8 cellular contexts compared by ENCODE assay signal in the genomic region with DNA sequence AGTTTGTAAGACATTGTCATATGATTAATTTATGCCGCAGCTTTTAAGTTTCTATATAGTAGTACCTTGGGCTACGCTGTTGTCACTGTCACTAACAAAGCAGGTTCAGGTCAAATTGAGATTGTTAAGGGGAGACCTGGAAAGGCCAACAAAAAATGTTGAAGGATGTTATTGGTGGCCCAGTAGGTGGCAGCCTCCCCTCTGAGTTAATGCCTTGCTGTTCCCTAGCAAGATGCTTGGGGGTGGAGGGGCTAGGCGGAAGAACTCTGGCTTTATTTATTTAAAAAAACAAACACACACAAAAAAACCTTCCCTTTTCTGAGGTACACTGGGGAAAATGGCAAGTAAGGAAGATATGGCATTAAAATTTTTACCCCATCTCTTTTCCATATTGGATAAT.
DNase-seq lines count a peak whose midpoint lies in the region; ATAC-seq and TF ChIP-seq lines count a peak whose summit lies in the region.

No MANE protein-coding gene starts in this region.

- no peak overlapping the region for H3K27ac Mint-ChIP-seq in activated CD4-positive, alpha-beta T cell treated with anti-CD3 and anti-CD28 coated beads for 36 hours
- no peak overlapping the region for H3K27ac Mint-ChIP-seq in activated CD4-positive, alpha-beta T cell treated with anti-CD3 and anti-CD28 coated beads, Interleukin-2, amount 10 ng/mL, durations not matched to agents 24 days and 14 days

- peaks cover 12% of the 10 kb centered on the region for H3K27me3 Mint-ChIP-seq in activated CD4-positive, alpha-beta T cell treated with anti-CD3 and anti-CD28 coated beads for 36 hours
- peaks cover 24% of the 10 kb centered on the region for H3K27me3 Mint-ChIP-seq in activated CD4-positive, alpha-beta T cell treated with anti-CD3 and anti-CD28 coated beads, Interleukin-2, amount 10 ng/mL, durations not matched to agents 24 days and 14 days

- no peak overlapping the region for H3K27ac ChIP-seq in spleen

- H3K9me3 ChIP-seq in spleen = no peaks in the 10 kb centered on the region

- 62 to 72% (median 66%) methylated on average over 3 of the region's 3 CpGs for WGBS in spleen, 5 donors

- H3K4me3 Mint-ChIP-seq in activated CD4-positive, alpha-beta T cell treated with anti-CD3 and anti-CD28 coated beads for 36 hours = no peak overlapping the region
- H3K4me3 Mint-ChIP-seq in activated CD4-positive, alpha-beta T cell treated with anti-CD3 and anti-CD28 coated beads, Interleukin-2, amount 10 ng/mL, durations not matched to agents 24 days and 14 days = no peak overlapping the region

- ATAC-seq in activated CD4-positive, alpha-beta T cell treated with anti-CD3 and anti-CD28 coated beads for 36 hours = no peak
- ATAC-seq in GM18907 (IDR thresholded peaks at IDR 0.05; ENCODE audit: unreplicated experiment) (no peak), GM21360 (IDR thresholded peaks at IDR 0.05; ENCODE audit: unreplicated experiment) (no peak)

- no peaks in the 10 kb centered on the region for H3K9me3 Mint-ChIP-seq in activated CD4-positive, alpha-beta T cell treated with anti-CD3 and anti-CD28 coated beads for 36 hours (ENCODE audit: low read depth)
- no peaks in the 10 kb centered on the region for H3K9me3 Mint-ChIP-seq in activated CD4-positive, alpha-beta T cell treated with anti-CD3 and anti-CD28 coated beads, Interleukin-2, amount 10 ng/mL, durations not matched to agents 24 days and 14 days

- no peaks in the 10 kb centered on the region for H3K36me3 ChIP-seq in spleen

- H3K4me1 Mint-ChIP-seq in activated CD4-positive, alpha-beta T cell treated with anti-CD3 and anti-CD28 coated beads for 36 hours = no peaks in the 10 kb centered on the region
- no peaks in the 10 kb centered on the region for H3K4me1 Mint-ChIP-seq in activated CD4-positive, alpha-beta T cell treated with anti-CD3 and anti-CD28 coated beads, Interleukin-2, amount 10 ng/mL, durations not matched to agents 24 days and 14 days

- H3K27me3 ChIP-seq in spleen (replicated peaks in 1 of 7) = peaks cover 0 to 17% (median 0%) of the 10 kb centered on the region in 7 donors

- no peaks in the 10 kb centered on the region for H3K36me3 Mint-ChIP-seq in activated CD4-positive, alpha-beta T cell treated with anti-CD3 and anti-CD28 coated beads for 36 hours (ENCODE audit: low read depth)
- H3K36me3 Mint-ChIP-seq in activated CD4-positive, alpha-beta T cell treated with anti-CD3 and anti-CD28 coated beads, Interleukin-2, amount 10 ng/mL, durations not matched to agents 24 days and 14 days (ENCODE audit: low read depth) = no peaks in the 10 kb centered on the region

- no peak for TF ChIP-seq POLR2A in spleen (IDR thresholded peaks at IDR 0.05)

- TF ChIP-seq CTCF in foreskin fibroblast (IDR thresholded peaks at IDR 0.05; ENCODE audit: low read depth, low read length) = peak; percentile 45
- TF ChIP-seq CTCF in spleen (IDR thresholded peaks at IDR 0.05 in 8 of 11, conservative IDR thresholded peaks at IDR 0.05 in 3 of 11) = no peak

- H3K4me3 ChIP-seq in foreskin fibroblast (ENCODE audit: low read depth in 1 of 2, low read length in 2 of 2) (no peak overlapping the region), spleen (no peak overlapping the region)

- DNase-seq in activated CD4-positive, alpha-beta T cell treated with anti-CD3 and anti-CD28 coated beads for 36 hours = peak; percentile 39
- no peak for DNase-seq in activated CD4-positive, alpha-beta T cell treated with anti-CD3 and anti-CD28 coated beads, Interleukin-2, amount 10 ng/mL, durations not matched to agents 24 days and 14 days
- DNase-seq in HuH-7.5 (ENCODE audit: low spot score) (peak; percentile 19), OCI-M1 (lab: John Stamatoyannopoulos, UW) (peak; percentile 73), foreskin fibroblast (peak; percentile 8 to 49), spleen (no peak)

- POLR2A ChIA-PET in activated CD4-positive, alpha-beta T cell treated with anti-CD3 and anti-CD28 coated beads for 36 hours (lab: Charles Lee) = no interaction called here

- intact Hi-C loops in activated CD4-positive, alpha-beta T cell treated with anti-CD3 and anti-CD28 coated beads for 36 hours (cut with DNase I, micrococcal nuclease) = loop anchor here in 1 of 2 experiments (5.0 kb wide), 1 partner anchor 788 kb away; a partner anchor contains a TSS
- intact Hi-C loops in activated CD4-positive, alpha-beta T cell treated with anti-CD3 and anti-CD28 coated beads, Interleukin-2, amount 10 ng/mL, durations not matched to agents 24 days and 14 days (cut with micrococcal nuclease) = no loop called here
- intact Hi-C loops in spleen (cut with DNase I; ENCODE audit: low total_unique reads) = no loop called here

- CTCF ChIA-PET in activated CD4-positive, alpha-beta T cell treated with anti-CD3 and anti-CD28 coated beads for 36 hours (lab: Charles Lee) = interaction anchor here (1.0 kb wide), 1 partner anchor 8 kb away, joined by 3 read pairs; no protein-coding TSS in a partner anchor

- no peaks in the 10 kb centered on the region for H3K4me1 ChIP-seq in spleen

Comparison
In these comparisons a context has a peak if more than half of its experiments do, and no peak if none do; other contexts are left out.
1. DNase-seq: peak in activated CD4-positive, alpha-beta T cell treated with anti-CD3 and anti-CD28 coated beads for 36 hours (single experiment), HuH-7.5 (single experiment), OCI-M1 (single experiment) and foreskin fibroblast (2 of 2); none in activated CD4-positive, alpha-beta T cell treated with anti-CD3 and anti-CD28 coated beads, Interleukin-2, amount 10 ng/mL, durations not matched to agents 24 days and 14 days (single experiment) and spleen (single experiment).